Comparison of ENCODE assay signal across 14 cellular contexts in genomic region chr7:45184326-45185027, GRCh38. TPM values are rescaled to one million over a fixed set of nuclear protein-coding genes. Genes with fewer than 3 reads are reported as not detected.
"Had no signal": no experiment of that assay in that cellular context is flagged by ENCODE, and none has a peak within 500 bp of the region (broad histone marks: within the 10 kb centered on the region; RNA-seq: fewer than 3 reads in every experiment).

No MANE protein-coding gene starts in this region.

- H3K27me3 Mint-ChIP-seq: activated naive CD4-positive, alpha-beta T cell treated with anti-CD3 and anti-CD28 coated beads, Interleukin-2, amount 50 U/mL, for 24 hours had no signal

- ATAC-seq: activated T-helper 17 cell treated with anti-CD3 and anti-CD28 coated beads, Interleukin-2, amount 50 U/mL, for 72 hours; stimulated activated naive B cell treated with anti-CD40 and anti-IgM and Interleukin-4, amounts not matched to agents 10 μg/mL and 1 μg/mL and 100 μg/mL, for 72 hours had no signal

- H3K9me3 Mint-ChIP-seq: activated naive CD4-positive, alpha-beta T cell treated with anti-CD3 and anti-CD28 coated beads, Interleukin-2, amount 50 U/mL, for 24 hours; activated T-helper 17 cell treated with anti-CD3 and anti-CD28 coated beads, Interleukin-2, amount 50 U/mL, for 72 hours; brain; naive B cell; stimulated activated naive B cell treated with anti-CD40 and anti-IgM and Interleukin-4, amounts not matched to agents 10 μg/mL and 1 μg/mL and 100 μg/mL, for 72 hours had no signal

- H3K4me3 Mint-ChIP-seq: activated naive CD4-positive, alpha-beta T cell treated with anti-CD3 and anti-CD28 coated beads, Interleukin-2, amount 50 U/mL, for 24 hours; activated T-helper 17 cell treated with anti-CD3 and anti-CD28 coated beads, Interleukin-2, amount 50 U/mL, for 72 hours; brain; naive B cell; stimulated activated naive B cell treated with anti-CD40 and anti-IgM and Interleukin-4, amounts not matched to agents 10 μg/mL and 1 μg/mL and 100 μg/mL, for 72 hours had no signal

- H3K4me1 Mint-ChIP-seq: activated naive CD4-positive, alpha-beta T cell treated with anti-CD3 and anti-CD28 coated beads, Interleukin-2, amount 50 U/mL, for 24 hours; activated T-helper 17 cell treated with anti-CD3 and anti-CD28 coated beads, Interleukin-2, amount 50 U/mL, for 72 hours; brain; naive B cell; stimulated activated naive B cell treated with anti-CD40 and anti-IgM and Interleukin-4, amounts not matched to agents 10 μg/mL and 1 μg/mL and 100 μg/mL, for 72 hours had no signal

- DNase-seq: activated CD4-positive, alpha-beta T cell treated with anti-CD3 and anti-CD28 coated beads, Interleukin-2, amount 50 U/mL, for 1 hour; amygdala; cerebellar nuclear complex; dermis blood vessel endothelial cell; hippocampal formation; naive B cell; SK-N-SH; stimulated activated naive B cell treated with anti-CD40 and anti-IgM and Interleukin-4, amounts not matched to agents 10 μg/mL and 1 μg/mL and 100 μg/mL, for 72 hours; T-helper 1 cell; WERI-Rb-1 had no signal

- H3K36me3 Mint-ChIP-seq: activated naive CD4-positive, alpha-beta T cell treated with anti-CD3 and anti-CD28 coated beads, Interleukin-2, amount 50 U/mL, for 24 hours; brain; naive B cell; stimulated activated naive B cell treated with anti-CD40 and anti-IgM and Interleukin-4, amounts not matched to agents 10 μg/mL and 1 μg/mL and 100 μg/mL, for 72 hours had no signal

- H3K27ac Mint-ChIP-seq: activated naive CD4-positive, alpha-beta T cell treated with anti-CD3 and anti-CD28 coated beads, Interleukin-2, amount 50 U/mL, for 24 hours; activated T-helper 17 cell treated with anti-CD3 and anti-CD28 coated beads, Interleukin-2, amount 50 U/mL, for 72 hours; brain; naive B cell; stimulated activated naive B cell treated with anti-CD40 and anti-IgM and Interleukin-4, amounts not matched to agents 10 μg/mL and 1 μg/mL and 100 μg/mL, for 72 hours had no signal

RNA-seq across cellular contexts. Expression of gene RAMP3, which starts 26.9 kb away (rescaled TPM):
- total RNA-seq: activated T-helper 17 cell treated with anti-CD3 and anti-CD28 coated beads, Interleukin-2, amount 50 U/mL, for 72 hours; smooth muscle cell had no signal
